Comparison of ENCODE assay signal across 16 cellular contexts in the genomic region with DNA sequence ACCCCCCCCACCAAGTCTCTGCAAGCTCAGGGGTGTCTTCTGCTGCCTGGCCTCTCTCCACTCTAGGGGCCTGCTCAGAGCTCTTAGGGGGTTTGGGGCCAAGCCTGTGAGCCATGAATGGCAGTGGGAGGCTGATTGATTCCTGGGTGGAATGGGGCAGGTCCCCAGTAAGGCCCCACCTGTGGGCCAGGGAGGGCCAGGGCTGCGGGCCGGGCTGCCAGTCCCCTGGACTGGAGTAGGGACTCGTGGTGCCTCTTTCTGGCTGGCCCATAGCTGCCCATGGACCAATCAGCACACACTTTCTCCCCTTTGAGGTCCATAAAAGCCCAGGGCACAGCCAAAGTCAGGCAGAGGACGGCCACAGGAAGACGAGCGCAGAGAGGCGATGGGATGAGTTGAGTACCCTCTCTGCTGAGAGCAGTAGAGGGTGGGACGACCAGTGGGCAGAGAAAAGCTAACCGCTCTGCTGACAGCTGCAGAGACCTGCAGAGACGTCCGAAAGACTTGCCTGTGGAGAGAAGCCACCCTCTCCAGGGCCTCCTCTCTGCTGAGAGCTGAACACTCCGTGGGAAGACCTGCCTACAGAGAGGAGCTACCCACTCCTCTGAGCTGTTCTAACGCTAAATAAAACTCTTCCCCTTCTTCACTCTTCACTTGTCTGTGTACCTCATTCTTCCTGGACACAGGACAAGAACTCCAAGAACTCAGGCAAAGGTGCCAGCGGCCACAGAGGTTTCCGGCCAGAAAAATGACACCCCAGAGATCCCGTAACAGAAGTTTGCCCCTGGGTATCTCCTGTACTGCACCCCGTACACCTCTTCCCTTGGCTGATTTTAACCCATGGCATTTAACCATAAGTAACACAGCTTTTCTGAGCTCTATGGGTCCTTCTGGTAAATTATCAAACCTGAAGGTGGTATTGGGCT.
"Had no signal": no experiment of that assay in that cellular context is flagged by ENCODE, and none has a peak within 500 bp of the region (broad histone marks: within the 10 kb centered on the region; RNA-seq: fewer than 3 reads in every experiment).

No MANE protein-coding gene starts in this region.

- H3K36me3 ChIP-seq: left lung, pancreas had no signal

- H3K27ac ChIP-seq: left lung had no signal

- ATAC-seq: activated CD8-positive, alpha-beta T cell treated with anti-CD3 and anti-CD28 coated beads for 36 hours; activated naive CD8-positive, alpha-beta T cell treated with anti-CD3 and anti-CD28 coated beads, Interleukin-2, amount 50 U/mL, for 24 hours; left lung; pancreas; stimulated activated naive B cell treated with anti-CD40 and anti-IgM and Interleukin-4, amounts not matched to agents 10 μg/mL and 1 μg/mL and 100 μg/mL, for 72 hours had no signal

- H3K27me3 ChIP-seq: dorsolateral prefrontal cortex, left lung, pancreas had no signal

- FAIRE-seq: colon, frontal cortex, kidney, pancreas had no signal

- H3K9me3 ChIP-seq: left lung, pancreas had no signal

- H3K4me1 ChIP-seq: left lung had no signal

- H3K4me3 ChIP-seq: dorsolateral prefrontal cortex, left lung, pancreas had no signal

- DNase-seq: activated B cell treated with CpG ODN at 0.5 μM for 24 hours; activated CD4-positive, alpha-beta T cell treated with anti-CD3 and anti-CD28 coated beads for 4 hours; activated CD8-positive, alpha-beta T cell treated with anti-CD3 and anti-CD28 coated beads for 36 hours; activated naive CD4-positive, alpha-beta T cell treated with anti-CD3 and anti-CD28 coated beads for 36 hours; activated naive CD8-positive, alpha-beta T cell treated with anti-CD3 and anti-CD28 coated beads, Interleukin-2, amount 50 U/mL, for 24 hours; activated T-cell treated with anti-CD3 and anti-CD28 coated beads, Interleukin-2, amount 50 U/mL, for 1 hour; anterior cingulate cortex; central memory CD4-positive, alpha-beta T cell; dorsolateral prefrontal cortex; kidney; naive B cell; pancreas; stimulated activated naive B cell treated with anti-CD40 and anti-IgM and Interleukin-4, amounts not matched to agents 10 μg/mL and 1 μg/mL and 100 μg/mL, for 72 hours had no signal
